In the genomic region with DNA sequence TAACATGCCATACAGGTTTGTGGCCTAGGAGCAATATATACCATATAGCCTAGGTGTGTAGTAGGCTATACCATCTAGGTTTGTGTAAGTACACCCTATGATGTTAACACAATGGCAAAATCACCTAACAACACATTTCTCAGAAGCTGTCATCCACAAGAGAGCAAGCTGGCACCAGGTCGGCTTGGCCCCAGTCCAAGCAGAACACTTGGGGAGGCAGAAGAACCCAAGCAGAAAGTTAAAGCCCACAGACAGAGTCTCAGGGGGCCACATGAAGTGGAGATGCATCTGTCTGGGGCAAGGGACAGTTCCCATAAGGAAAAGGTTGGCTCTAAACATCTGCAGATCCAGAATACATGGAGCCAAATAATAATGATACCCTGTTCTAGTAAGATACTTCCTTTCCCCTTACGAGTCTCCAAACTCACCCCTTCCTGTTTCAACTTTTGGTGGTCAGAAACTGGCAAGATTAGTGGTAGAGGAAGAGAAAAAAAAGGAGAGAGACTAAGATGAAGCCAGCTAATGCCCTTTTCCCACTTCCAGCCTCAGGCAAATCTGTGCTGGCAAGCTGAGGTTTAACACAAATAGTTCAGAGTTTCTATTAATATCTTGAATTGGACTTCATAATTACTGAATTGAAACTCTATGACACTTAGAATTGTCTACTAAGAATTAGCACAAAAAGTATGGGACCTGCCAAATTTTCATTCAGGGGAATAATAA, we compare ENCODE assay signal across 31 cellular contexts. TPM values are rescaled to one million over a fixed set of nuclear protein-coding genes. Genes with fewer than 3 reads are reported as not detected.
DNase-seq lines count a peak whose midpoint lies in the region; ATAC-seq and TF ChIP-seq lines count a peak whose summit lies in the region.
"Had no signal": no experiment of that assay in that cellular context is flagged by ENCODE, and none has a peak within 500 bp of the region (broad histone marks: within the 10 kb centered on the region; RNA-seq: fewer than 3 reads in every experiment).

No MANE protein-coding gene starts in this region.

- no peak for TF ChIP-seq CTCF in Loucy (conservative IDR thresholded peaks at IDR 0.05; ENCODE audit: low read length)

- no peak for ATAC-seq in GM19023 (IDR thresholded peaks at IDR 0.05; ENCODE audit: unreplicated experiment)
- ATAC-seq: activated T-cell treated with anti-CD3 and anti-CD28 coated beads, Interleukin-2, amount 50 U/mL, for 4 hours; GM12878; HepG2; left colon; stimulated activated effector memory CD8-positive, alpha-beta T cell treated with anti-CD3 and anti-CD28 coated beads, Interleukin-12 subunit alpha, Interleukin-12 subunit beta, amount 100 ng/mL, for 72 hours; upper lobe of right lung had no signal

- no peaks in the 10 kb centered on the region for H3K27me3 ChIP-seq in Loucy (ENCODE audit: insufficient read depth, low read length, poor library complexity, severe bottlenecking)
- H3K27me3 ChIP-seq: brain microvascular endothelial cell, hepatocyte, upper lobe of right lung had no signal

- no peaks in the 10 kb centered on the region for H4K20me1 ChIP-seq in Loucy (ENCODE audit: insufficient read depth, low read length, poor library complexity, severe bottlenecking)

- H3K9me2 ChIP-seq in Loucy (replicated peaks; ENCODE audit: low read depth, low read length): no peaks in the 10 kb centered on the region
- H3K9me2 ChIP-seq: SK-N-SH had no signal

- DNase-seq in DMS 273 (lab: John Stamatoyannopoulos, UW; ENCODE audit: unreplicated experiment) (peak; percentile 67), DMS 273 treated with DMSO at 0.1 percent for 48 hours (lab: John Stamatoyannopoulos, UW) (no peak), NCI-H524 (lab: John Stamatoyannopoulos, UW) (peak; percentile 93 to 94), foreskin melanocyte (peak; percentile 81)
- no peak for DNase-seq in stimulated activated CD4-positive, alpha-beta T cell treated with anti-CD3 and anti-CD28 coated beads, Interleukin-12 subunit alpha, Interleukin-12 subunit beta, amount 100 ng/mL, for 4 hours
- DNase-seq in activated naive CD8-positive, alpha-beta T cell treated with anti-CD3 and anti-CD28 coated beads for 36 hours: no peak
- DNase-seq: activated CD4-positive, alpha-beta T cell treated with anti-CD3 and anti-CD28 coated beads for 48 hours; activated naive CD4-positive, alpha-beta T cell treated with Interleukin-2 at 50 U/mL for 16 hours; activated T-cell treated with anti-CD3 and anti-CD28 coated beads, Interleukin-2, amount 50 U/mL, for 4 hours; AML-193; brain microvascular endothelial cell; DND-41; effector CD8-positive, alpha-beta T cell; foreskin fibroblast; left colon; NCI-H2029 treated with DMSO at 0.1 percent for 48 hours; NCI-H510A treated with DMSO at 0.1 percent for 48 hours; occipital lobe; SK-N-SH; stimulated activated CD4-positive, alpha-beta T cell treated with anti-CD3 and anti-CD28 coated beads, Interleukin-2, amount 100 ng/mL, for 48 hours; T-helper 2 cell; upper lobe of right lung had no signal

- peaks cover 35% of the 10 kb centered on the region for H3K27me3 Mint-ChIP-seq in activated naive CD8-positive, alpha-beta T cell treated with anti-CD3 and anti-CD28 coated beads for 36 hours

- H3K4me3 Mint-ChIP-seq in activated naive CD8-positive, alpha-beta T cell treated with anti-CD3 and anti-CD28 coated beads for 36 hours: no peak overlapping the region
- H3K4me3 Mint-ChIP-seq: activated T-cell treated with anti-CD3 and anti-CD28 coated beads, Interleukin-2, amount 50 U/mL, for 4 hours; memory B cell; stimulated activated effector memory CD8-positive, alpha-beta T cell treated with anti-CD3 and anti-CD28 coated beads, Interleukin-12 subunit alpha, Interleukin-12 subunit beta, amount 100 ng/mL, for 72 hours had no signal

- H3K9ac ChIP-seq in Loucy (ENCODE audit: low read depth, low read length, poor library complexity, severe bottlenecking): no peak overlapping the region
- H3K9ac ChIP-seq: SK-N-SH had no signal

- no peak overlapping the region for H3K4me2 ChIP-seq in Loucy (ENCODE audit: low read depth, low read length, poor library complexity, severe bottlenecking)
- H3K4me2 ChIP-seq: hepatocyte, SK-N-SH had no signal

- H3K4me3 ChIP-seq in Loucy (ENCODE audit: low read length, poor library complexity, severe bottlenecking): no peak overlapping the region
- H3K4me3 ChIP-seq: GM12878, HAP-1, hepatocyte, upper lobe of right lung had no signal

- H2AFZ ChIP-seq in Loucy (ENCODE audit: low read length): 0 out of 2 replicates have a peak overlapping the region, but pooled peaks have one; percentile 43
- H2AFZ ChIP-seq: hepatocyte had no signal

- H3K4me1 Mint-ChIP-seq in activated naive CD8-positive, alpha-beta T cell treated with anti-CD3 and anti-CD28 coated beads for 36 hours: peaks cover 5% of the 10 kb centered on the region
- H3K4me1 Mint-ChIP-seq: stimulated activated effector memory CD8-positive, alpha-beta T cell treated with anti-CD3 and anti-CD28 coated beads, Interleukin-12 subunit alpha, Interleukin-12 subunit beta, amount 100 ng/mL, for 72 hours had no signal

- no peaks in the 10 kb centered on the region for H3K9me3 ChIP-seq in Loucy (ENCODE audit: insufficient read depth, low read depth, low read length)
- H3K9me3 ChIP-seq: HAP-1, SK-N-SH had no signal

- no peak overlapping the region for H3K27ac Mint-ChIP-seq in activated naive CD8-positive, alpha-beta T cell treated with anti-CD3 and anti-CD28 coated beads for 36 hours
- H3K27ac Mint-ChIP-seq: memory B cell; stimulated activated effector memory CD8-positive, alpha-beta T cell treated with anti-CD3 and anti-CD28 coated beads, Interleukin-12 subunit alpha, Interleukin-12 subunit beta, amount 100 ng/mL, for 72 hours had no signal

- no peaks in the 10 kb centered on the region for H3K36me3 Mint-ChIP-seq in activated naive CD8-positive, alpha-beta T cell treated with anti-CD3 and anti-CD28 coated beads for 36 hours
- H3K36me3 Mint-ChIP-seq: memory B cell; stimulated activated effector memory CD8-positive, alpha-beta T cell treated with anti-CD3 and anti-CD28 coated beads, Interleukin-12 subunit alpha, Interleukin-12 subunit beta, amount 100 ng/mL, for 72 hours had no signal

- no peaks in the 10 kb centered on the region for H3K36me3 ChIP-seq in Loucy (ENCODE audit: insufficient read depth, low read length)
- H3K36me3 ChIP-seq: brain microvascular endothelial cell, HAP-1, upper lobe of right lung had no signal

- H3K79me2 ChIP-seq in Loucy (ENCODE audit: insufficient read depth, low read length): no peaks in the 10 kb centered on the region
- H3K79me2 ChIP-seq: hepatocyte had no signal

- H3K4me1 ChIP-seq in Loucy (ENCODE audit: insufficient read depth, low read length, poor library complexity, severe bottlenecking): no peaks in the 10 kb centered on the region
- H3K4me1 ChIP-seq: HAP-1, upper lobe of right lung had no signal

- H3F3A ChIP-seq in Loucy (ENCODE audit: low read depth): no peaks in the 10 kb centered on the region

- H3K9me3 Mint-ChIP-seq in activated naive CD8-positive, alpha-beta T cell treated with anti-CD3 and anti-CD28 coated beads for 36 hours: no peaks in the 10 kb centered on the region
- H3K9me3 Mint-ChIP-seq: activated T-cell treated with anti-CD3 and anti-CD28 coated beads, Interleukin-2, amount 50 U/mL, for 4 hours; memory B cell; stimulated activated effector memory CD8-positive, alpha-beta T cell treated with anti-CD3 and anti-CD28 coated beads, Interleukin-12 subunit alpha, Interleukin-12 subunit beta, amount 100 ng/mL, for 72 hours had no signal

RNA-seq across cellular contexts. Expression of a gene that starts 29.5 kb away (rescaled TPM):
- not detected for total RNA-seq in activated naive CD8-positive, alpha-beta T cell treated with anti-CD3 and anti-CD28 coated beads for 36 hours
- total RNA-seq: HepG2, occipital lobe, renal cortical epithelial cell had no signal

RNA-seq across cellular contexts. Expression of a gene that starts 34.7 kb away (rescaled TPM):
- total RNA-seq in activated naive CD8-positive, alpha-beta T cell treated with anti-CD3 and anti-CD28 coated beads for 36 hours: 10 to 100 TPM; 46.5 to 51.4 TPM

Comparison
In these comparisons a context has a peak if more than half of its experiments do, and no peak if none do; other contexts are left out.
1. DNase-seq: peak in DMS 273 (single experiment), NCI-H524 (2 of 2) and foreskin melanocyte (single experiment); none in DMS 273 treated with DMSO at 0.1 percent for 48 hours (single experiment), stimulated activated CD4-positive, alpha-beta T cell treated with anti-CD3 and anti-CD28 coated beads, Interleukin-12 subunit alpha, Interleukin-12 subunit beta, amount 100 ng/mL, for 4 hours (single experiment) and activated naive CD8-positive, alpha-beta T cell treated with anti-CD3 and anti-CD28 coated beads for 36 hours (single experiment).